Comparison of ENCODE assay signal across 8 cellular contexts in the genomic region with DNA sequence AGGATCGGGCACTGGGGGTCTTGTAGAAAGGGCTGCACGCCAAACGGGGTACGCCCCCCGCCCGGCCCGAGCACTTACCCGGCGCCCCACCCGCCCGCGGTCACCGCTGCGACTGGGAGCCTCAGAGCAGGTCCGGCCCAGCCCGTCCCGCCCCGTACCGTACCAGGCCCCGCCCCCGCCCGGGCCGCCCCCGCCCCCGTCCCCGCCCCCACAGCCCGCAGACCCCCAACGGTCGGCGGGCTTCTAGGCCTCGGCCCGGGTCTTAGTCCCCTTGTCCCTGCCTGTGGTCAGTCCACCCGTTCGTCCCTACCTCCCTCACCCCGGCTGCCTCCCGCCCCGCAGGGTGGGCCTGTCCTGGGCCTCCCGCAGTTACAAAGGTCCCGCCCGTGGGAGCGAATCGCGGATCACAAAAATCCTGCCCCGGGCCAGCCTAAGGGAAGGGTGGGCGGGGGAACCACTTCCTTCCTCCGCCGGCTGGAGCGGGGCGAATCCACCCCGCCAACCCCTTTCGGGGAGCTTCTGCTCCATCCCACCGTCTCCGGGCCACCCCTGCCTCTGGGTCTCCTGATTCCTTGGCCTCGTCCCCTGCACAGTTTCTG. TPM values are rescaled to one million over a fixed set of nuclear protein-coding genes. Genes with fewer than 3 reads are reported as not detected.
DNase-seq lines count a peak whose midpoint lies in the region; ATAC-seq and TF ChIP-seq lines count a peak whose summit lies in the region.

HVCN1 (minus strand) TSS at position 114 of the 599 bp plus-strand sequence. CDS start 5,870 bp downstream, outside the sequence.

- H3K4me3 Mint-ChIP-seq in activated naive CD8-positive, alpha-beta T cell treated with anti-CD3 and anti-CD28 coated beads for 36 hours: peak within 1 kb of the TSS; percentile 90

- H3K27me3 ChIP-seq in OCI-LY1 (ENCODE audit: insufficient read depth, low read length): no peaks in the 10 kb centered on the region

- peak within 1 kb of the TSS; percentile 81 for H3K9ac ChIP-seq in OCI-LY1 (ENCODE audit: low read length)

- H2AFZ ChIP-seq in OCI-LY1 (ENCODE audit: low read length): no peak within 1 kb of the TSS

- H3K4me3 ChIP-seq in OCI-LY1 (ENCODE audit: low read depth, low read length, poor library complexity, severe bottlenecking) (peak within 1 kb of the TSS; percentile 71), skeletal muscle cell (ENCODE audit: low read depth, low read length) (peak within 1 kb of the TSS; percentile 52)

- peaks cover 2% of the 10 kb centered on the region for H3K9me3 Mint-ChIP-seq in activated naive CD8-positive, alpha-beta T cell treated with anti-CD3 and anti-CD28 coated beads for 36 hours

- H4K20me1 ChIP-seq in OCI-LY1 (ENCODE audit: insufficient read depth, low read length): no peaks in the 10 kb centered on the region

- H3K79me2 ChIP-seq in OCI-LY1 (ENCODE audit: insufficient read depth, low read length): no peaks in the 10 kb centered on the region

- H3K9me3 ChIP-seq in OCI-LY1 (ENCODE audit: low read length): no peaks in the 10 kb centered on the region

- peak within 1 kb of the TSS; percentile 88 for H3K4me2 ChIP-seq in OCI-LY1 (ENCODE audit: low read length)

- H3K27ac Mint-ChIP-seq in activated naive CD8-positive, alpha-beta T cell treated with anti-CD3 and anti-CD28 coated beads for 36 hours: peak within 1 kb of the TSS; percentile 92

- peaks cover 33% of the 10 kb centered on the region for H3K36me3 Mint-ChIP-seq in activated naive CD8-positive, alpha-beta T cell treated with anti-CD3 and anti-CD28 coated beads for 36 hours

- H3K4me1 Mint-ChIP-seq in activated naive CD8-positive, alpha-beta T cell treated with anti-CD3 and anti-CD28 coated beads for 36 hours: peaks cover 51% of the 10 kb centered on the region

- no peaks in the 10 kb centered on the region for H3K27me3 Mint-ChIP-seq in activated naive CD8-positive, alpha-beta T cell treated with anti-CD3 and anti-CD28 coated beads for 36 hours

- H3K9me2 ChIP-seq in OCI-LY1 (ENCODE audit: low read depth, low read length): no peaks in the 10 kb centered on the region

- H3F3A ChIP-seq in OCI-LY1 (ENCODE audit: insufficient read depth, low read length): no peaks in the 10 kb centered on the region

- peak within 1 kb of the TSS; percentile 95 for H3K27ac ChIP-seq in OCI-LY1 (ENCODE audit: low read depth, low read length, poor library complexity, severe bottlenecking)

- H3K36me3 ChIP-seq in OCI-LY1 (ENCODE audit: insufficient read depth, low read length): peaks cover 20% of the 10 kb centered on the region

- H3K4me1 ChIP-seq in OCI-LY1 (ENCODE audit: insufficient read depth, low read length, severe bottlenecking): peaks cover 61% of the 10 kb centered on the region

- DNase-seq in CD1c-positive myeloid dendritic cell (ENCODE audit: extremely low spot score): peak; percentile 87
- peak; percentile 62 for DNase-seq in activated naive CD8-positive, alpha-beta T cell treated with anti-CD3 and anti-CD28 coated beads for 36 hours
- peak; percentile 68 for DNase-seq in hepatic stellate cell (ENCODE audit: low spot score)
- no peak for DNase-seq in skeletal muscle cell (ENCODE audit: low read depth)
- no peak for DNase-seq in NCI-H2171 (lab: John Stamatoyannopoulos, UW)
- DNase-seq in SW480 (ENCODE audit: low spot score): no peak

- peak; percentile 32 for ATAC-seq in GM21737 (IDR thresholded peaks at IDR 0.05; ENCODE audit: unreplicated experiment)

- TF ChIP-seq CTCF in OCI-LY1 (IDR thresholded peaks at IDR 0.05; ENCODE audit: low read length): no peak

RNA-seq across cellular contexts. Expression of gene HVCN1, which starts in this region (rescaled TPM):
- total RNA-seq in activated naive CD8-positive, alpha-beta T cell treated with anti-CD3 and anti-CD28 coated beads for 36 hours: 10 to 100 TPM; 47.4 to 49.1 TPM

Comparison
In these comparisons a context has a peak if more than half of its experiments do, and no peak if none do; other contexts are left out.
1. DNase-seq: peak in CD1c-positive myeloid dendritic cell (single experiment), activated naive CD8-positive, alpha-beta T cell treated with anti-CD3 and anti-CD28 coated beads for 36 hours (single experiment) and hepatic stellate cell (single experiment); none in skeletal muscle cell (single experiment), NCI-H2171 (single experiment) and SW480 (single experiment).